In the genomic region with DNA sequence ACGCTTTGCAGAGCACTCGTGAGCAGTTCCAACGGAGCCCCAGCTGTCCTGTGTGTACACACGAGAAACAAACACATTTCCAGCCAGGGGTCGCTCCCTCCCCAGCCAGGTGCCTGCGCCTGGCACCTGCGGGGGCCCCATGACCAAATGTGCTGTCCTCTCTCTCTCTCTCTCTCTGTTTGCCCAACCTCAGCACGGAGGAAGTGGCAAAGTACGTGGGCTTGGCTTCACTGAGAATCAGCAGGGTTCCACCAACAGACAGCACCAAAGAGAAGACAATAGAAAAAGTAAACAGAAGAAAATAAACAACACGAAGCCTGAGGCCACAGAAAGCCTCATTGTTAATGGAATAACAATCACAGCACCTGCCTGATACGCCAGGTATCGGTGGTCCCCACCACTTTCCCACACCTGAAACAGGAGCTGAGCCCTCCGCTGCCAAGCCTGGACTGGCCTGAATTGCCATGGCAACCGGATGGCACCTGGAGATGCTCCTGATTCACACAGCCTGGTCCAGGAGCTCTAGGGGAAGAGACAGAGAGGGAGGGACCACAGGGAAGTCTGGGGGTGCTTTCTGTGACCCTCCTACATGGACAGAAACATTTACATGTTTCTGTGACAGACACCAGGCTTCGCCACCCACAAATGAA, we compare ENCODE assay signal across 9 cellular contexts.
A peak's percentile ranks its signal among the peaks of the same experiment; 100 is the strongest.
DNase-seq lines count a peak whose midpoint lies in the region; ATAC-seq and FAIRE-seq lines count a peak whose summit lies in the region.
"Had no signal": no experiment of that assay in that cellular context is flagged by ENCODE, and none has a peak within 500 bp of the region (broad histone marks: within the 10 kb centered on the region; RNA-seq: fewer than 3 reads in every experiment).

No MANE protein-coding gene starts in this region.

- ATAC-seq in HG03135 (IDR thresholded peaks at IDR 0.05; ENCODE audit: unreplicated experiment): no peak
- no peak for ATAC-seq in HG03196 (IDR thresholded peaks at IDR 0.05; ENCODE audit: unreplicated experiment)
- ATAC-seq: natural killer cell had no signal

- peak; percentile 90 for FAIRE-seq in islet of Langerhans (lab: Jason Lieb, UNC)

- DNase-seq in ELF-1 (ENCODE audit: low read depth, low spot score): peak; percentile 29
- peak; percentile 97 for DNase-seq in NCI-H128 (lab: John Stamatoyannopoulos, UW; ENCODE audit: unreplicated experiment)
- DNase-seq in NCI-H774 (lab: John Stamatoyannopoulos, UW): peak; percentile 96
- DNase-seq in iPS-NIHi11 (ENCODE audit: low spot score): no peak
- DNase-seq in pons (ENCODE audit: low spot score): no peak
- DNase-seq: natural killer cell had no signal

Comparison
In these comparisons a context has a peak if more than half of its experiments do, and no peak if none do; other contexts are left out.
1. DNase-seq: peak in ELF-1 (single experiment), NCI-H128 (single experiment) and NCI-H774 (single experiment); none in iPS-NIHi11 (single experiment) and pons (single experiment).